In the genomic region with DNA sequence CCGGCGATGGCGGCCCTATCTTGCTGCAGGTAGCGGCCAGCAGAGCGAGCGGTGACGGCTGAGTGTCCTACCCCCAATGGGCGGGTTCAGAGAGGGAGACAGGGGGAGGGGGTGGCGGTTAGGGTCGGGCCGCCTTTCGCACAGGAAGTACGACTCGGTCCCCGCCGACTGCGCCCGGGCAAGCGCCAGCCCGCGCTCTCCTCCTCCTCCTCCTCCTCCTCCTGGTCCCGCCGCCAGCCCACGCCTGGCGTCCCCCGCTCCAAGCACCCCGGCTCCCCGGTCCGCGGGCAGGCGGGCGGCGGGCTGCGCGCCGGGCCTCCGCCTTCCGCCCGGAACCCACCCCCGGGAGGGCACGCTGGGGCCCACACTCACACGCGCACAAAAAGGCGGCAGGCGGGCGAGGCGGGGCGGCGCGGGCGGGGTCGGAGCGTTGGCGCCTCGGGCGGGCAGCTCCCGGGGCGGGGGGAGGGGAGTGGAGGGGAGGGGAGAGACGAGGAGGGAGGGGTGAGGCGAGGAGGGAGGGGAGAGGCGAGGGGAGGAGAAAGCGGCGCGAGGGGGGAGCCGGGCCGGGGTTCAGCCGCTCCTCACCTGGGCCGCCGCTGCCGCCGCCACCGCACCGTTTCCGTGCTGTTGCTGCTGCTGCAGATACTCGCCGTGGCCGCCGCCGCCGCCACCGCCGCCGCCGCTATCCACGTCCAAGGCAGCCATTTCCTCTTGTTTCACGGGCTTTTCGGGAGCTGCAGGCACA, we compare ENCODE assay signal across 8 cellular contexts. TPM values are rescaled to one million over a fixed set of nuclear protein-coding genes. Genes with fewer than 3 reads are reported as not detected.
A peak's percentile ranks its signal among the peaks of the same experiment; 100 is the strongest.
DNase-seq lines count a peak whose midpoint lies in the region; ATAC-seq, FAIRE-seq and TF ChIP-seq lines count a peak whose summit lies in the region.

No MANE protein-coding gene starts in this region.

- H3K79me2 ChIP-seq in keratinocyte (ENCODE audit: control insufficient read depth, insufficient read depth, low read length) = peaks cover 46% of the 10 kb centered on the region

- peaks cover 9% of the 10 kb centered on the region for H3K4me1 ChIP-seq in keratinocyte (ENCODE audit: control insufficient read depth, extremely low read depth, insufficient read depth, low read length)

- H2AFZ ChIP-seq in keratinocyte (ENCODE audit: control insufficient read depth, low read length) = peak overlapping the region; percentile 22

- no peaks in the 10 kb centered on the region for H3K27me3 ChIP-seq in keratinocyte (ENCODE audit: control insufficient read depth, extremely low read depth, insufficient read depth, low read length)

- no peaks in the 10 kb centered on the region for H4K20me1 ChIP-seq in keratinocyte (ENCODE audit: control insufficient read depth, extremely low read depth, insufficient read depth, low read length)

- FAIRE-seq in keratinocyte (lab: Jason Lieb, UNC) = no peak

- ATAC-seq in GM18870 (IDR thresholded peaks at IDR 0.05; ENCODE audit: unreplicated experiment) (peak; percentile 23), HG03135 (IDR thresholded peaks at IDR 0.05; ENCODE audit: unreplicated experiment) (peak; percentile 56)

- DNase-seq in AG04449 (ENCODE audit: low read depth, low spot score) = no peak
- peak; percentile 90 for DNase-seq in NCI-H2227 treated with DMSO at 0.1 percent for 48 hours (lab: John Stamatoyannopoulos, UW)
- DNase-seq in activated CD4-positive, CD25-positive, alpha-beta regulatory T cell treated with anti-CD3 and anti-CD28 coated beads, Interleukin-2, amount 50 U/mL, for 16 hours (ENCODE audit: low read depth, low spot score) = peak; percentile 83
- peak; percentile 91 for DNase-seq in central memory CD4-positive, alpha-beta T cell
- no peak for DNase-seq in keratinocyte (ENCODE audit: low read depth, low spot score)
- DNase-seq in stimulated activated CD4-positive, alpha-beta T cell treated with anti-CD3 and anti-CD28 coated beads, Interleukin-15, amount 100 ng/mL, for 1 hour (ENCODE audit: low read depth in 1 of 2, low spot score in 1 of 2) = peak; percentile 85 to 86

- H3K9me1 ChIP-seq in keratinocyte (ENCODE audit: control insufficient read depth, extremely low read depth, insufficient read depth, low read length) = peaks cover 2% of the 10 kb centered on the region

- H3K36me3 ChIP-seq in keratinocyte (ENCODE audit: control insufficient read depth in 2 of 2, extremely low read depth in 1 of 2, insufficient read depth in 2 of 2, low read length in 2 of 2) = no peaks in the 10 kb centered on the region

- peak overlapping the region; percentile 96 for H3K9ac ChIP-seq in keratinocyte (ENCODE audit: control insufficient read depth, extremely low read depth, insufficient read depth, low read length)

- POLR2A ChIA-PET in AG04449 (lab: Yijun Ruan, JAX) = interaction anchor here (1.1 kb wide), 1 partner anchor 19 kb away, joined by 4 read pairs; no protein-coding TSS in a partner anchor

- peak overlapping the region; percentile 94 for H3K27ac ChIP-seq in keratinocyte (ENCODE audit: control insufficient read depth, insufficient read depth, low read length)

- no peaks in the 10 kb centered on the region for H3K9me3 ChIP-seq in keratinocyte (ENCODE audit: control insufficient read depth, low read depth, low read length)

- CTCF ChIA-PET in AG04449 (lab: Yijun Ruan, JAX) = interaction anchor here (1.2 kb wide), 1 partner anchor 114 kb away, joined by 4 read pairs; no protein-coding TSS in a partner anchor

- TF ChIP-seq CTCF in AG04449 (IDR thresholded peaks at IDR 0.05; ENCODE audit: insufficient read depth, low read length, missing control alignments) (no peak), keratinocyte (optimal IDR thresholded peaks at IDR 0.05 in 1 of 3, IDR thresholded peaks at IDR 0.05 in 1 of 3, conservative IDR thresholded peaks at IDR 0.05 in 1 of 3; ENCODE audit: extremely low read depth in 1 of 3, insufficient read depth in 2 of 3, low read length in 3 of 3) (no peak)

- H3K4me2 ChIP-seq in keratinocyte (ENCODE audit: control insufficient read depth, extremely low read depth, insufficient read depth, low read depth, low read length) = peak overlapping the region; percentile 91

- dilution Hi-C loops in keratinocyte (cut with MboI; ENCODE audit: extremely low pct_ligation_motif_present, low sequenced_read_pairs) = no loop called here

- H3K4me3 ChIP-seq in AG04449 (ENCODE audit: low read depth, low read length) = peak overlapping the region; percentile 94
- peak overlapping the region; percentile 71 to 82 (median 82) for H3K4me3 ChIP-seq in keratinocyte (ENCODE audit: control insufficient read depth in 2 of 3, extremely low read depth in 1 of 3, insufficient read depth in 2 of 3, low read depth in 1 of 3, low read length in 3 of 3)

RNA-seq across cellular contexts. Expression of gene SP3, which starts 1.2 kb away (rescaled TPM):
- 31.9 to 46.7 TPM (median 39.3 TPM) in 3 replicates for polyA plus RNA-seq in keratinocyte
- polyA plus RNA-seq in keratinocyte (2011; ENCODE audit: low read depth) = 14.9 TPM
- 13.6 and 34.9 TPM in 2 replicates for polyA plus RNA-seq in keratinocyte (2011; cell fraction: cytosol; rRNA removed)
- polyA plus RNA-seq in keratinocyte (2011; cell fraction: nucleus; rRNA removed) = 27.6 and 29.2 TPM in 2 replicates
- 24.9 and 25.4 TPM in 2 replicates for polyA plus RNA-seq in keratinocyte (2012; ENCODE audit: low replicate concordance)
- polyA minus RNA-seq in keratinocyte = 25.9 to 93.0 TPM (median 54.3 TPM) in 3 replicates
- polyA minus RNA-seq in keratinocyte (2011; cell fraction: cytosol; rRNA and poly(A)+ RNA removed) = 17.8 TPM
- polyA minus RNA-seq in keratinocyte (2011; cell fraction: nucleus; rRNA and poly(A)+ RNA removed) = 35.9 and 68.2 TPM in 2 replicates

Comparison
In these comparisons a context has a peak if more than half of its experiments do, and no peak if none do; other contexts are left out.
1. DNase-seq: peak in NCI-H2227 treated with DMSO at 0.1 percent for 48 hours (single experiment), activated CD4-positive, CD25-positive, alpha-beta regulatory T cell treated with anti-CD3 and anti-CD28 coated beads, Interleukin-2, amount 50 U/mL, for 16 hours (single experiment), central memory CD4-positive, alpha-beta T cell (single experiment) and stimulated activated CD4-positive, alpha-beta T cell treated with anti-CD3 and anti-CD28 coated beads, Interleukin-15, amount 100 ng/mL, for 1 hour (2 of 2); none in AG04449 (single experiment) and keratinocyte (single experiment).